ENCODE assay signal across 13 cellular contexts in the genomic region with DNA sequence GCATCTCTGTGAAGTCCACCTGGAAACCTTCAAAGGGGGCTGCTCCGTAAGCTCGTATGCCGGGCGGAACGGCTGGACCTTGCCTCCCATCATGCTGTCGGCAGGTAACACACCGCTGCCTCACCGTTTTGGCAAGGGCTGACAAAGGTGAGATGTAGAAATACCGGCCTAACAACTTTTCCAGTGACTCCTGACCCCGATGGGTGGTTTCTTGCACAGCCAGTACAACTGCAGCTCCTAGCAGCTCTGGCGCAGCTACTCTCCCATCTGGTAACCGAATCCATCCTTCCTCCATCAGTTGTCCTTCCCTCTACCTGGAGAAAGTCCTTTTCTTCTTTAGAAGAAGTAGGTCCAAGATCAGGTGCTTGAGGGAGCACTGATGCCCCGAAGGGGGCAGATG. TPM values are rescaled to one million over a fixed set of nuclear protein-coding genes. Genes with fewer than 3 reads are reported as not detected.
DNase-seq lines count a peak whose midpoint lies in the region; ATAC-seq, FAIRE-seq and TF ChIP-seq lines count a peak whose summit lies in the region.
"Not testable (repeated sequence)": the region's sequence is repeated elsewhere in the genome, so short reads cannot be mapped to it uniquely, and the experiment has no call there.
"Had no signal": no experiment of that assay in that cellular context is flagged by ENCODE, and none has a peak within 500 bp of the region (broad histone marks: within the 10 kb centered on the region; RNA-seq: fewer than 3 reads in every experiment).

No MANE protein-coding gene starts in this region.

- not testable (repeated sequence) for H3K4me3 ChIP-seq in body of pancreas; epithelial cell of esophagus (ENCODE audit: low read length); small intestine (ENCODE audit: low read depth in 1 of 2, low read length in 2 of 2)

- not testable (repeated sequence) for FAIRE-seq in small intestine (lab: Jason Lieb, UNC)

- intact Hi-C loops in body of pancreas (cut with DNase I), result not testable (repeated sequence)

- ATAC-seq in body of pancreas, result not testable (repeated sequence)

- H3K27me3 ChIP-seq in body of pancreas; small intestine (ENCODE audit: control insufficient read depth in 2 of 2, insufficient read depth in 2 of 2, low read length in 2 of 2): not testable (repeated sequence)

- 12 to 32% methylated on average over 13 of the region's 13 CpGs for WGBS in body of pancreas, 2 donors
- WGBS in small intestine, 3 donors, result 11 to 57% (median 36%) methylated on average over 13 of the region's 13 CpGs

- not testable (repeated sequence) for H3K9me3 ChIP-seq in body of pancreas; small intestine (ENCODE audit: control insufficient read depth, low read depth)

- not testable (repeated sequence) for H3K27ac ChIP-seq in body of pancreas; small intestine (ENCODE audit: low read depth in 1 of 2, low read length in 1 of 2)

- H3K4me1 ChIP-seq in body of pancreas, result peaks cover 14% of the 10 kb centered on the region
- not testable (repeated sequence) for H3K4me1 ChIP-seq in small intestine (ENCODE audit: control insufficient read depth in 2 of 2, insufficient read depth in 1 of 2, low read depth in 1 of 2, low read length in 1 of 2)

- not testable (repeated sequence) for TF ChIP-seq CTCF in body of pancreas (IDR thresholded peaks at IDR 0.05); epithelial cell of esophagus (IDR thresholded peaks at IDR 0.05; ENCODE audit: insufficient read depth, low read depth, low read length, missing control alignments)

- peak; percentile 19 for DNase-seq in HT-29 (ENCODE audit: low spot score)
- DNase-seq in NCI-H510A treated with DMSO at 0.1 percent for 48 hours (lab: John Stamatoyannopoulos, UW), result peak; percentile 35
- peak; percentile 47 to 61 (median 56) for DNase-seq in body of pancreas
- DNase-seq in epithelial cell of esophagus (ENCODE audit: low read depth), result peak; percentile 36
- peak; percentile 86 for DNase-seq in mucosa of gallbladder (ENCODE audit: low spot score)
- peak; percentile 23 for DNase-seq in small intestine
- peak; percentile 53 for DNase-seq in ureter (ENCODE audit: low spot score)

- TF ChIP-seq POLR2A in body of pancreas (IDR thresholded peaks at IDR 0.05), result not testable (repeated sequence)

- H3K36me3 ChIP-seq in body of pancreas (replicated peaks in 1 of 2; ENCODE audit: insufficient read depth in 1 of 2, low read depth in 2 of 2); small intestine (ENCODE audit: control insufficient read depth in 2 of 2, insufficient read depth in 2 of 2, low read length in 2 of 2): not testable (repeated sequence)

RNA-seq across cellular contexts. Expression of a gene that starts 59.7 kb away (rescaled TPM):
- not detected in 2 replicates for total RNA-seq in HT-29 (2014; rRNA removed; shearing (Covaris generic))
- total RNA-seq in body of pancreas, result not detected
- not detected for total RNA-seq in mucosa of gallbladder
- not detected for polyA plus RNA-seq in small intestine
- total RNA-seq in ureter, result not detected
- total RNA-seq: CD4-positive, CD25-positive, alpha-beta regulatory T cell; CD8-positive, alpha-beta memory T cell; Daoy; GM23338; HT1080; IMR-90 had no signal
- polyA plus RNA-seq: CD4-positive, CD25-positive, alpha-beta regulatory T cell; CD8-positive, alpha-beta memory T cell; GM23338; IMR-90 had no signal

Comparison
In these comparisons a context has a peak if more than half of its experiments do, and no peak if none do; other contexts are left out.
1. DNase-seq: peak in every context shown above with its lines; median percentile 86 in mucosa of gallbladder; 56 in body of pancreas; 53 in ureter; 36 in epithelial cell of esophagus; 35 in NCI-H510A treated with DMSO at 0.1 percent for 48 hours; 23 in small intestine; 19 in HT-29.